Comparison of ENCODE assay signal across 1 cellular context in the genomic region with DNA sequence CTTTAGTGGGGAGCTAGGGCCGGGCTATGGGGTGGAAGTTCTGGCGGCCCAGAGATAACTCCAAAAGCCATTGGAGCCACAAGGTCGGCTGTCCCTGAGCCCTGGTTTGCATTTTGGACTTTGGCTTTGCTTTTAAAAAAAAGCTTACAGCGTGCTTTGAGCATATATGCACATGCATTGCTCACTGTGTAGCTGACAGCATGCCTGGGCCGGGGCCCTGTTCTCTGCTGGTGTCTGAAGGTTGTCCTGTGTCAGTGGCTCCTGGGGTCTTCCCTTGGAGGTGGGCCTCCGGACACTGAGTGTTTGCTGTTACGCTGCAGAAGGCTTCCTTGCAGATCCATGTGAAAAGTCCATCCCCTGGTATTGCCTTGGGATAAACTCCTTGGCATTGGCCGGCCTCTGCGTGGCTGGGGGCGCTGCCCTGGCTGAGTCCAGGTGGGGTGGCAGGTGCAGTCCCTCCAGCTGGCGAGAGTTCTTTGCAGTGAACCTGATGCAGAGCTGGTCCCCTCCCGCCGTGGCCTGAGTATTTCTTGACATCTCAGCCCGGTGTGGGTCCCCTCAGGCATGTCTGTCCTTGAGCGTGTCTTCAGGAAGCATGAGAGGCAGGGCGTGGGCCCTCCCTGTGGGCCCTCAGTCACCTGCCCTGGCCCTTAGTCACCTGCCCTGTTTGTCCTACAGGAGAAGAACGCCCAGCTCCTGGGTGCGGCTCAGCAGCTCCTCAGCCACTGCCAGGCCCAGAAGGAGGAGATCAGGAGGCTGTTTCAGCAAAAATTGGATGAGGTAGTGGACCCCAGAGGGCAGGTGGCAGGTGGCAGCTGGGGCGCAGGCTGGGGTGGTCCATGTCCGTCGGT.
TF ChIP-seq lines count a peak whose summit lies in the region.

No MANE protein-coding gene starts in this region.

TF ChIP-seq in HepG2, 621 proteins besides CTCF, POLR2A, EP300 and RAD21 (continued from another document and continues in another):
- TF ChIP-seq, protein P1, sequence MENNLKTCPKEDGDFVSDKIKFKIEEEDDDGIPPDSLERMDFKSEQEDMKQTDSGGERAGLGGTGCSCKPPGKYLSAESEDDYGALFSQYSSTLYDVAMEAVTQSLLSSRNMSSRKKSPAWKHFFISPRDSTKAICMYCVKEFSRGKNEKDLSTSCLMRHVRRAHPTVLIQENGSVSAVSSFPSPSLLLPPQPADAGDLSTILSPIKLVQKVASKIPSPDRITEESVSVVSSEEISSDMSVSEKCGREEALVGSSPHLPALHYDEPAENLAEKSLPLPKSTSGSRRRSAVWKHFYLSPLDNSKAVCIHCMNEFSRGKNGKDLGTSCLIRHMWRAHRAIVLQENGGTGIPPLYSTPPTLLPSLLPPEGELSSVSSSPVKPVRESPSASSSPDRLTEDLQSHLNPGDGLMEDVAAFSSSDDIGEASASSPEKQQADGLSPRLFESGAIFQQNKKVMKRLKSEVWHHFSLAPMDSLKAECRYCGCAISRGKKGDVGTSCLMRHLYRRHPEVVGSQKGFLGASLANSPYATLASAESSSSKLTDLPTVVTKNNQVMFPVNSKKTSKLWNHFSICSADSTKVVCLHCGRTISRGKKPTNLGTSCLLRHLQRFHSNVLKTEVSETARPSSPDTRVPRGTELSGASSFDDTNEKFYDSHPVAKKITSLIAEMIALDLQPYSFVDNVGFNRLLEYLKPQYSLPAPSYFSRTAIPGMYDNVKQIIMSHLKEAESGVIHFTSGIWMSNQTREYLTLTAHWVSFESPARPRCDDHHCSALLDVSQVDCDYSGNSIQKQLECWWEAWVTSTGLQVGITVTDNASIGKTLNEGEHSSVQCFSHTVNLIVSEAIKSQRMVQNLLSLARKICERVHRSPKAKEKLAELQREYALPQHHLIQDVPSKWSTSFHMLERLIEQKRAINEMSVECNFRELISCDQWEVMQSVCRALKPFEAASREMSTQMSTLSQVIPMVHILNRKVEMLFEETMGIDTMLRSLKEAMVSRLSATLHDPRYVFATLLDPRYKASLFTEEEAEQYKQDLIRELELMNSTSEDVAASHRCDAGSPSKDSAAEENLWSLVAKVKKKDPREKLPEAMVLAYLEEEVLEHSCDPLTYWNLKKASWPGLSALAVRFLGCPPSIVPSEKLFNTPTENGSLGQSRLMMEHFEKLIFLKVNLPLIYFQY (CRISPR knock-in tag; IDR thresholded peaks at IDR 0.05; ENCODE audit: borderline replicate concordance), result peak; percentile 88; the same call in 1 of the 2 replicates
- TF ChIP-seq ZNF878 (CRISPR knock-in tag; IDR thresholded peaks at IDR 0.05) (peak; percentile 72; the same call in 1 of the 2 replicates), ERF (CRISPR knock-in tag; IDR thresholded peaks at IDR 0.05) (peak; percentile 93; the same call in 1 of the 2 replicates), HOXA7 (CRISPR knock-in tag; IDR thresholded peaks at IDR 0.05) (peak; percentile 53; the same call in 1 of the 2 replicates), ZFP1 (CRISPR knock-in tag; IDR thresholded peaks at IDR 0.05) (no peak), ZNF557 (CRISPR knock-in tag; IDR thresholded peaks at IDR 0.05) (peak; percentile 97), PAX8 (CRISPR knock-in tag; IDR thresholded peaks at IDR 0.05; ENCODE audit: borderline replicate concordance) (no peak), ZFP37 (CRISPR knock-in tag; IDR thresholded peaks at IDR 0.05; ENCODE audit: borderline replicate concordance) (peak; percentile 98), RXRB (CRISPR knock-in tag; IDR thresholded peaks at IDR 0.05; ENCODE audit: borderline replicate concordance) (peak; percentile 75; the same call in 1 of the 2 replicates), CEBPB (IDR thresholded peaks at IDR 0.05; ENCODE audit: borderline replicate concordance, low read depth, low read length) (no peak), ZZZ3 (CRISPR knock-in tag; IDR thresholded peaks at IDR 0.05; ENCODE audit: borderline replicate concordance) (0 out of 2 replicates have a peak, but pooled peaks have one; percentile 49), TARDBP (CRISPR knock-in tag; IDR thresholded peaks at IDR 0.05) (peak; percentile 88), TMF1 (CRISPR knock-in tag; IDR thresholded peaks at IDR 0.05; ENCODE audit: low read depth) (peak; percentile 85; the same call in 1 of the 2 replicates), KDM5B (CRISPR knock-in tag; IDR thresholded peaks at IDR 0.05; ENCODE audit: borderline replicate concordance) (peak; percentile 82), NR2F6 (IDR thresholded peaks at IDR 0.05) (peak; percentile 11; the same call in 1 of the 2 replicates), NR2F6 (CRISPR knock-in tag; IDR thresholded peaks at IDR 0.05) (peak; percentile 45), FOXK2 (IDR thresholded peaks at IDR 0.05) (no peak), TBX2 (CRISPR knock-in tag; IDR thresholded peaks at IDR 0.05; ENCODE audit: borderline replicate concordance) (peak; percentile 76), POLR2AphosphoS2 (IDR thresholded peaks at IDR 0.05; ENCODE audit: low read depth, low read length) (no peak), TCF7 (IDR thresholded peaks at IDR 0.05; ENCODE audit: low read depth) (no peak), ZNF20 (CRISPR knock-in tag; IDR thresholded peaks at IDR 0.05) (no peak), ZNF138 (CRISPR knock-in tag; IDR thresholded peaks at IDR 0.05; ENCODE audit: low read depth) (no peak), ZNF615 (CRISPR knock-in tag; IDR thresholded peaks at IDR 0.05; ENCODE audit: borderline replicate concordance) (no peak), ZNF563 (CRISPR knock-in tag; IDR thresholded peaks at IDR 0.05) (peak; percentile 88; the same call in 1 of the 2 replicates), HOXA9 (CRISPR knock-in tag; IDR thresholded peaks at IDR 0.05; ENCODE audit: borderline replicate concordance) (no peak), POLR2AphosphoS5 (IDR thresholded peaks at IDR 0.05; ENCODE audit: low read depth, low read length) (no peak), MEIS2 (CRISPR knock-in tag; IDR thresholded peaks at IDR 0.05) (peak; percentile 94), SOX13 (IDR thresholded peaks at IDR 0.05) (no peak), SOX13 (CRISPR knock-in tag; conservative IDR thresholded peaks at IDR 0.05 in 1 of 2, IDR thresholded peaks at IDR 0.05 in 1 of 2) (peak in 1 of 2 experiments; percentile 41; a peak in 2 of 4 replicates), ZNF136 (CRISPR knock-in tag; IDR thresholded peaks at IDR 0.05; ENCODE audit: low read depth) (no peak), ZNF678 (CRISPR knock-in tag; IDR thresholded peaks at IDR 0.05) (peak; percentile 83; the same call in 1 of the 2 replicates), ZNF44 (CRISPR knock-in tag; IDR thresholded peaks at IDR 0.05) (no peak), ZNF33A (CRISPR knock-in tag; IDR thresholded peaks at IDR 0.05; ENCODE audit: borderline replicate concordance) (no peak), FOSL2 (CRISPR knock-in tag; IDR thresholded peaks at IDR 0.05) (no peak; the same call in 1 of the 2 replicates)
- TF ChIP-seq, protein P2, sequence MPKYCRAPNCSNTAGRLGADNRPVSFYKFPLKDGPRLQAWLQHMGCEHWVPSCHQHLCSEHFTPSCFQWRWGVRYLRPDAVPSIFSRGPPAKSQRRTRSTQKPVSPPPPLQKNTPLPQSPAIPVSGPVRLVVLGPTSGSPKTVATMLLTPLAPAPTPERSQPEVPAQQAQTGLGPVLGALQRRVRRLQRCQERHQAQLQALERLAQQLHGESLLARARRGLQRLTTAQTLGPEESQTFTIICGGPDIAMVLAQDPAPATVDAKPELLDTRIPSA (CRISPR knock-in tag; IDR thresholded peaks at IDR 0.05; ENCODE audit: borderline replicate concordance), result no peak
- TF ChIP-seq, protein P3, sequence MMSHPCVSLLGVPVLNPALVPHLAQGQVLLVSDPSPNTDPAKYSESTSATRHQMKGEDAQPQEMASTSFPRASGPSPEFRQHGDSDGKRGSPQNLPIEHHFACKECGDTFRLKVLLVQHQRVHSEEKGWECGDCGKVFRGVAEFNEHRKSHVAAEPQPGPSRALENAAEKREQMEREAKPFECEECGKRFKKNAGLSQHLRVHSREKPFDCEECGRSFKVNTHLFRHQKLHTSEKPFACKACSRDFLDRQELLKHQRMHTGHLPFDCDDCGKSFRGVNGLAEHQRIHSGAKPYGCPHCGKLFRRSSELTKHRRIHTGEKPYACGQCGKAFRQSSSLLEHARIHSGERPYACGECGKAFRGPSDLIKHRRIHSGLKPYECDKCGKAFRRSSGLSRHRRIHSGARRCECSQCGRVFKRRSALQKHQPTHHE (CRISPR knock-in tag; IDR thresholded peaks at IDR 0.05; ENCODE audit: borderline replicate concordance), result no peak
- TF ChIP-seq, protein P4, sequence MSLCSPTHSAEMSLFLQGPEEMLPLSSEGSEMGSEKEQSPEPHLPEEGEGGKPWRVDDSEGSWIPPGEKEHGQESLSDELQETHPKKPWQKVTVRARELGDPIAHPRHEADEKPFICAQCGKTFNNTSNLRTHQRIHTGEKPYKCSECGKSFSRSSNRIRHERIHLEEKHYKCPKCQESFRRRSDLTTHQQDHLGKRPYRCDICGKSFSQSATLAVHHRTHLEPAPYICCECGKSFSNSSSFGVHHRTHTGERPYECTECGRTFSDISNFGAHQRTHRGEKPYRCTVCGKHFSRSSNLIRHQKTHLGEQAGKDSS (CRISPR knock-in tag; IDR thresholded peaks at IDR 0.05; ENCODE audit: borderline replicate concordance, low read depth), result peak; percentile 48; the same call in 1 of the 2 replicates
- TF ChIP-seq, protein P5, sequence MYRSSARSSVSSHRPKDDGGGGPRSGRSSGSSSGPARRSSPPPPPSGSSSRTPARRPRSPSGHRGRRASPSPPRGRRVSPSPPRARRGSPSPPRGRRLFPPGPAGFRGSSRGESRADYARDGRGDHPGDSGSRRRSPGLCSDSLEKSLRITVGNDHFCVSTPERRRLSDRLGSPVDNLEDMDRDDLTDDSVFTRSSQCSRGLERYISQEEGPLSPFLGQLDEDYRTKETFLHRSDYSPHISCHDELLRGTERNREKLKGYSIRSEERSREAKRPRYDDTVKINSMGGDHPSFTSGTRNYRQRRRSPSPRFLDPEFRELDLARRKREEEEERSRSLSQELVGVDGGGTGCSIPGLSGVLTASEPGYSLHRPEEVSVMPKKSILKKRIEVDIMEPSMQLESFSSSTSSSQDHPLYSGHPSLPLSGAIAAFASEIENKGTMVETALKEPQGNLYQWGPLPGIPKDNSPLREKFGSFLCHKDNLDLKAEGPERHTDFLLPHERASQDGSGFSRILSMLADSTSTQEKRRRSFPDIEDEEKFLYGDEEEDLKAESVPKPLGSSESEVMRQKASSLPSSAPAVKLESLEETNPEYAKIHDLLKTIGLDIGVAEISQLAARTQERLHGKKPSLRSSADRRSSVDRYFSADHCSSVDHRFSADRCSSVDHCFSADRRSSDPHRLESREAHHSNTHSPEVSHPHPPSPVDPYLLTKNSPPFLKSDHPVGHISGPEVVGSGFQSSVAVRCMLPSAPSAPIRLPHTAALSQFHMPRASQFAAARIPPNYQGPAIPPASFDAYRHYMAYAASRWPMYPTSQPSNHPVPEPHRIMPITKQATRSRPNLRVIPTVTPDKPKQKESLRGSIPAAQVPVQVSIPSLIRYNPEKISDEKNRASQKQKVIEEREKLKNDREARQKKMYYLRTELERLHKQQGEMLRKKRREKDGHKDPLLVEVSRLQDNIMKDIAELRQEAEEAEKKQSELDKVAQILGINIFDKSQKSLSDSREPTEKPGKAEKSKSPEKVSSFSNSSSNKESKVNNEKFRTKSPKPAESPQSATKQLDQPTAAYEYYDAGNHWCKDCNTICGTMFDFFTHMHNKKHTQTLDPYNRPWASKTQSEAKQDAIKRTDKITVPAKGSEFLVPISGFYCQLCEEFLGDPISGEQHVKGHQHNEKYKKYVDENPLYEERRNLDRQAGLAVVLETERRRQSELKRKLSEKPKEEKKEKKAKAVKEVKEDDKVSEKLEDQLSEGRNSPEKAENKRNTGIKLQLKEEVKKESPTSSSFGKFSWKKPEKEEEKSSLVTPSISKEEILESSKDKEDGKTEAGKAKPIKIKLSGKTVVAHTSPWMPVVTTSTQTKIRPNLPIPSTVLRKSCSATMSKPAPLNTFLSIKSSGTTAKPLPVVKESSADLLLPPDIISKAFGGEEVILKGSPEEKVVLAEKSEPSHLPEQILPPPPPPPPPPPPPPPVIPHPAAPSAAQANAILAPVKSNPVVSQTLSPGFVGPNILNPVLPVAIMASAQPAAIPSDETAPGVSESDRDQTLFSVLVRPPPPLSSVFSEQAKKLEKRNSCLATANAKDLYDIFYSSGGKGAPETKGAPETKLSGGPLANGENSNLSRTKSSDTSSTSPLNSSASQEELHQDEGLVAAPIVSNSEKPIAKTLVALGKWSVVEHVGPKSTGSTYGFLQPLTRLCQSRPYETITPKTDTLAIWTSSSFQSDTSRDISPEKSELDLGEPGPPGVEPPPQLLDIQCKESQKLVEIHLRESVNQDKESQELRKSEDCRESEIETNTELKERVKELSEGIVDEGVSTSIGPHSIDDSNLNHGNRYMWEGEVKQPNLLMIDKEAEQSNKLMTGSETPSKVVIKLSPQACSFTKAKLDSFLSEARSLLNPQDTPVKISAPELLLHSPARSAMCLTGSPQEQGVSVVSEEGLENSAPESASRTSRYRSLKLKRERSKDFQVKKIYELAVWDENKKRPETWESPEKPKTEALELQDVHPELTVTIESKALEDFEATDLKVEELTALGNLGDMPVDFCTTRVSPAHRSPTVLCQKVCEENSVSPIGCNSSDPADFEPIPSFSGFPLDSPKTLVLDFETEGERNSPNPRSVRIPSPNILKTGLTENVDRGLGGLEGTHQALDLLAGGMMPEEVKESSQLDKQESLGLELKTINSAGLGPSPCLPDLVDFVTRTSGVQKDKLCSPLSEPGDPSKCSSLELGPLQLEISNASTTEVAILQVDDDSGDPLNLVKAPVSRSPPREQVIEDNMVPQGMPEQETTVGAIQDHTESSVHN (CRISPR knock-in tag; IDR thresholded peaks at IDR 0.05), result 0 out of 2 replicates have a peak, but pooled peaks have one; percentile 73
- TF ChIP-seq, protein P6, sequence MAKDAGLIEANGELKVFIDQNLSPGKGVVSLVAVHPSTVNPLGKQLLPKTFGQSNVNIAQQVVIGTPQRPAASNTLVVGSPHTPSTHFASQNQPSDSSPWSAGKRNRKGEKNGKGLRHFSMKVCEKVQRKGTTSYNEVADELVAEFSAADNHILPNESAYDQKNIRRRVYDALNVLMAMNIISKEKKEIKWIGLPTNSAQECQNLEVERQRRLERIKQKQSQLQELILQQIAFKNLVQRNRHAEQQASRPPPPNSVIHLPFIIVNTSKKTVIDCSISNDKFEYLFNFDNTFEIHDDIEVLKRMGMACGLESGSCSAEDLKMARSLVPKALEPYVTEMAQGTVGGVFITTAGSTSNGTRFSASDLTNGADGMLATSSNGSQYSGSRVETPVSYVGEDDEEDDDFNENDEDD (CRISPR knock-in tag; IDR thresholded peaks at IDR 0.05; ENCODE audit: borderline replicate concordance), result peak; percentile 86; the same call in 1 of the 2 replicates
- TF ChIP-seq, protein P7, sequence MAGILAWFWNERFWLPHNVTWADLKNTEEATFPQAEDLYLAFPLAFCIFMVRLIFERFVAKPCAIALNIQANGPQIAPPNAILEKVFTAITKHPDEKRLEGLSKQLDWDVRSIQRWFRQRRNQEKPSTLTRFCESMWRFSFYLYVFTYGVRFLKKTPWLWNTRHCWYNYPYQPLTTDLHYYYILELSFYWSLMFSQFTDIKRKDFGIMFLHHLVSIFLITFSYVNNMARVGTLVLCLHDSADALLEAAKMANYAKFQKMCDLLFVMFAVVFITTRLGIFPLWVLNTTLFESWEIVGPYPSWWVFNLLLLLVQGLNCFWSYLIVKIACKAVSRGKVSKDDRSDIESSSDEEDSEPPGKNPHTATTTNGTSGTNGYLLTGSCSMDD (CRISPR knock-in tag; IDR thresholded peaks at IDR 0.05), result 0 out of 2 replicates have a peak, but pooled peaks have one; percentile 47
